ENCODE assay signal across 27 cellular contexts in genomic region chr12:64373204-64373603, GRCh38. TPM values are rescaled to one million over a fixed set of nuclear protein-coding genes. Genes with fewer than 3 reads are reported as not detected.
"Had no signal": no experiment of that assay in that cellular context is flagged by ENCODE, and none has a peak within 500 bp of the region (broad histone marks: within the 10 kb centered on the region; RNA-seq: fewer than 3 reads in every experiment).

No MANE protein-coding gene starts in this region.

- H3K4me3 ChIP-seq: colonic mucosa, esophagus muscularis mucosa, gastroesophageal sphincter, heart right ventricle, lower lobe of right lung, pancreas, sigmoid colon, skin epidermis, spleen, suprapubic skin, transverse colon, upper lobe of right lung, vagina had no signal

- ATAC-seq: foreskin keratinocyte; gastroesophageal sphincter; heart right ventricle; left colon; left ventricle myocardium superior; lower lobe of right lung; naive thymus-derived CD8-positive, alpha-beta T cell; pancreas; right cardiac atrium; stimulated activated naive B cell treated with anti-CD40 and anti-IgM and Interleukin-4, amounts not matched to agents 10 μg/mL and 1 μg/mL and 100 μg/mL, for 72 hours; upper lobe of right lung had no signal

- H3K27me3 ChIP-seq: colonic mucosa, esophagus muscularis mucosa, foreskin keratinocyte, gastroesophageal sphincter, heart right ventricle, pancreas, sigmoid colon, spleen, suprapubic skin, transverse colon, upper lobe of right lung, vagina had no signal

- H3K9me3 ChIP-seq: colonic mucosa, esophagus muscularis mucosa, gastroesophageal sphincter, pancreas, suprapubic skin, transverse colon, upper lobe of right lung, vagina had no signal

- FAIRE-seq: endothelial cell of umbilical vein, pancreas had no signal

- H3K36me3 ChIP-seq: colonic mucosa, esophagus muscularis mucosa, gastroesophageal sphincter, heart right ventricle, lower lobe of right lung, pancreas, sigmoid colon, spleen, suprapubic skin, transverse colon, upper lobe of right lung, vagina had no signal

- H3K27ac ChIP-seq: colonic mucosa, esophagus muscularis mucosa, foreskin keratinocyte, gastroesophageal sphincter, heart right ventricle, lower lobe of right lung, pancreas, sigmoid colon, skin epidermis, spleen, suprapubic skin, transverse colon, upper lobe of right lung, vagina had no signal

- DNase-seq: colonic mucosa; effector memory CD4-positive, alpha-beta T cell; foreskin keratinocyte; heart right ventricle; hippocampal formation; kidney glomerular epithelial cell; left colon; left ventricle myocardium superior; lower lobe of right lung; naive thymus-derived CD8-positive, alpha-beta T cell; occipital lobe; pancreas; right cardiac atrium; sigmoid colon; spleen; stimulated activated naive B cell treated with anti-CD40 and anti-IgM and Interleukin-4, amounts not matched to agents 10 μg/mL and 1 μg/mL and 100 μg/mL, for 72 hours; transverse colon; upper lobe of right lung had no signal

- H3K4me1 ChIP-seq: colonic mucosa, esophagus muscularis mucosa, foreskin keratinocyte, gastroesophageal sphincter, heart right ventricle, lower lobe of right lung, pancreas, sigmoid colon, spleen, suprapubic skin, transverse colon, upper lobe of right lung, vagina had no signal

RNA-seq across cellular contexts. Expression of gene C12orf56, which starts 17.4 kb away (rescaled TPM):
- total RNA-seq: endothelial cell of umbilical vein; gastroesophageal sphincter; heart right ventricle; left ventricle myocardium superior; lower lobe of right lung; mesenteric fat pad; myocyte; naive thymus-derived CD8-positive, alpha-beta T cell; occipital lobe; pancreas; right cardiac atrium; upper lobe of right lung had no signal
- polyA plus RNA-seq: heart right ventricle, neural cell, right cardiac atrium had no signal
